In the genomic region with DNA sequence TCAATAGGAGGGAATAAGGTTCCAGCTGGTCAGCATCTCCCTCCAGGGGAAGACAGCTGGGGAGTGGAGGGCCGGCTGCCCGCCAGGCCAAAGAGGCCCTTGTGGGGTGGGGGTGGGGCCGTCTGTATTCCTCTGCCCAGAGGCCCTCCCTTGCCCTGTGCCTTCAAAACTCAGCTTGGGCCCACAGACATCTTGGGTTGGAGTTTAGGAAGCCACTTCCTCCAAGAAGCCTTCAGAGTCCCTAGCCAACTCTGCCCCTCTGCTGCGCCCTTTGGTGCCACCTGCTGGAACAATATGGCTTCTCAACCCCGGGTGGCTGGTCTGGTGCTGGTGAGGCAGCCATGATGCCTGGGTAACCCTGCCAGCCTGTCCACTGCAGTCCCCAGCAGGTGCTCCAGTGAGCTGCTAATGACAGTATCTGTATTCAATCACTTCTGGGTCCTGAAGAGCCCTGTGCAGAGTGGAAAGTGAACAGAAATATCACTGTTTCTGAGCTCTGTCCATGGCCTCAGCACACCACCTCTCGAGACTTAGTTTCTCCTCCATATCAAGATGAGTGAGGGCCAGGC, we compare ENCODE assay signal across 8 cellular contexts. TPM values are rescaled to one million over a fixed set of nuclear protein-coding genes. Genes with fewer than 3 reads are reported as not detected.
A peak's percentile ranks its signal among the peaks of the same experiment; 100 is the strongest.
DNase-seq lines count a peak whose midpoint lies in the region; ATAC-seq, FAIRE-seq and TF ChIP-seq lines count a peak whose summit lies in the region.

No MANE protein-coding gene starts in this region.

- no peaks in the 10 kb centered on the region for H3K27me3 ChIP-seq in H1 (replicated peaks in 1 of 4; ENCODE audit: control insufficient read depth in 3 of 4, extremely low read depth in 1 of 4, insufficient read depth in 3 of 4, low read length in 3 of 4)

- H3K18ac ChIP-seq in H1 (ENCODE audit: extremely low read depth, low read length): no peak overlapping the region

- no peaks in the 10 kb centered on the region for H3K79me2 ChIP-seq in H1 (ENCODE audit: control insufficient read depth in 1 of 2, insufficient read depth in 2 of 2, low read length in 2 of 2)

- WGBS in H1 (ENCODE audit: extremely low coverage in 1 of 2, insufficient coverage in 1 of 2, insufficient read length in 1 of 2, insufficient replicate concordance in 2 of 2, low coverage in 1 of 2, low lambda C conversion rate in 2 of 2, missing lambda C conversion rate in 1 of 2), 2 experiments: 87% methylated on average over 6 of the region's 6 CpGs; no CpG with 5 or more reads in 1 of the 2 experiments

- H4K8ac ChIP-seq in H1 (ENCODE audit: extremely low read depth, insufficient read depth, low read length): no peak overlapping the region

- no peak for ATAC-seq in GM21576 (IDR thresholded peaks at IDR 0.05; ENCODE audit: unreplicated experiment)
- no peak for ATAC-seq in HG03469 (IDR thresholded peaks at IDR 0.05; ENCODE audit: unreplicated experiment)

- H3K4me1 ChIP-seq in H1 (replicated peaks in 1 of 4; ENCODE audit: control insufficient read depth in 3 of 4, insufficient read depth in 4 of 4, low read length in 3 of 4): peaks cover 0 to 8% (median 4%) of the 10 kb centered on the region in 4 experiments; a peak in 5 of 7 replicates

- intact Hi-C loops in activated CD4-positive, alpha-beta T cell treated with anti-CD3 and anti-CD28 coated beads, Interleukin-2, amount 10 ng/mL, durations not matched to agents 24 days and 14 days (cut with micrococcal nuclease): loop anchor here (1.0 kb wide), 1 partner anchor 19 kb away; no protein-coding TSS in a partner anchor

- no peak overlapping the region for H2AK5ac ChIP-seq in H1 (ENCODE audit: low read depth, low read length)

- H3K27ac ChIP-seq in H1 (ENCODE audit: low read depth, low read length): no peak overlapping the region

- no peak overlapping the region for H3K9ac ChIP-seq in H1 (replicated peaks in 1 of 4; ENCODE audit: extremely low read depth in 1 of 4, low read depth in 3 of 4, low read length in 3 of 4)

- no peak overlapping the region for H4K91ac ChIP-seq in H1 (replicated peaks; ENCODE audit: insufficient read length, low read length)

- TF ChIP-seq POLR2A in H1 (IDR thresholded peaks at IDR 0.05; ENCODE audit: control extremely low read depth in 1 of 2, low read depth in 2 of 2, low read length in 2 of 2): no peak

- no peaks in the 10 kb centered on the region for H3K4me1 Mint-ChIP-seq in activated CD4-positive, alpha-beta T cell treated with anti-CD3 and anti-CD28 coated beads, Interleukin-2, amount 10 ng/mL, durations not matched to agents 24 days and 14 days
- H3K4me1 Mint-ChIP-seq in osteocyte (ENCODE audit: unreplicated experiment): peaks cover 12% of the 10 kb centered on the region

- TF ChIP-seq CTCF in H1 (IDR thresholded peaks at IDR 0.05; ENCODE audit: control extremely low read depth in 1 of 3, insufficient read depth in 1 of 3, low read depth in 1 of 3, low read length in 3 of 3): peak; percentile 57 to 63 (median 59)
- peak; percentile 42 for TF ChIP-seq CTCF in osteocyte (IDR thresholded peaks at IDR 0.05)

- POLR2A ChIA-PET in H1 (lab: Charles Lee; ENCODE audit: partially characterized antibody): interaction anchor here (1.1 to 8.5 kb wide), 5 partner anchors 9 to 99 kb away, joined by 3 to 67 read pairs (median 3); a partner anchor contains a TSS

- no peaks in the 10 kb centered on the region; the same call in none of the 2 replicates for H3K79me1 ChIP-seq in H1 (ENCODE audit: low read depth, low read length)

- H3K27me3 Mint-ChIP-seq in activated CD4-positive, alpha-beta T cell treated with anti-CD3 and anti-CD28 coated beads, Interleukin-2, amount 10 ng/mL, durations not matched to agents 24 days and 14 days: no peaks in the 10 kb centered on the region
- H3K27me3 Mint-ChIP-seq in osteocyte (ENCODE audit: unreplicated experiment): no peaks in the 10 kb centered on the region

- peaks cover 0 to 5% (median 0%) of the 10 kb centered on the region in 4 experiments; a peak in 1 of 8 replicates for H3K36me3 ChIP-seq in H1 (ENCODE audit: control insufficient read depth in 2 of 4, insufficient read depth in 4 of 4, low read length in 3 of 4)

- H3K23me2 ChIP-seq in H1 (ENCODE audit: low read depth, low read length): no peaks in the 10 kb centered on the region

- H2BK120ac ChIP-seq in H1 (replicated peaks; ENCODE audit: low read depth, low read length): no peak overlapping the region

- TF ChIP-seq EP300 in H1 (IDR thresholded peaks at IDR 0.05; ENCODE audit: borderline replicate concordance in 1 of 2, low read depth in 2 of 2, low read length in 2 of 2): no peak

- no peak overlapping the region for H2AFZ ChIP-seq in H1 (ENCODE audit: low read length)

- H2BK15ac ChIP-seq in H1 (ENCODE audit: low read length): no peak overlapping the region

- peak; percentile 55 for DNase-seq in GM03348 (ENCODE audit: low spot score)
- DNase-seq in LHCN-M2 (ENCODE audit: low read depth): peak; percentile 34
- peak; percentile 93 for DNase-seq in activated CD4-positive, alpha-beta T cell treated with anti-CD3 and anti-CD28 coated beads, Interleukin-2, amount 10 ng/mL, durations not matched to agents 24 days and 14 days
- peak in 1 of 2 experiments; percentile 77 for DNase-seq in H1 (ENCODE audit: low read depth in 1 of 2, low spot score in 2 of 2)
- DNase-seq in osteocyte (ENCODE audit: extremely low spot score, unreplicated experiment): no peak
- no peak for DNase-seq in ecto neural progenitor cell (ENCODE audit: low spot score)

- H3K9me3 ChIP-seq in H1 (ENCODE audit: insufficient read depth in 2 of 2, low read depth in 1 of 2, low read length in 1 of 2): peaks cover 0 to 4% of the 10 kb centered on the region in 2 experiments; a peak in 1 of 4 replicates

- CTCF ChIA-PET in H1 (lab: Charles Lee; ENCODE audit: partially characterized antibody): interaction anchor here (0.6 to 28.6 kb wide), 14 partner anchors 4 to 198 kb away, joined by 3 to 683 read pairs (median 4); a partner anchor contains a TSS

- no peak overlapping the region for H3K14ac ChIP-seq in H1 (ENCODE audit: insufficient read length)

- H3K27ac Mint-ChIP-seq in activated CD4-positive, alpha-beta T cell treated with anti-CD3 and anti-CD28 coated beads, Interleukin-2, amount 10 ng/mL, durations not matched to agents 24 days and 14 days: no peak overlapping the region
- no peak overlapping the region for H3K27ac Mint-ChIP-seq in osteocyte (ENCODE audit: unreplicated experiment)

- no peak overlapping the region for H2BK12ac ChIP-seq in H1 (ENCODE audit: low read depth, low read length)

- peaks cover 2 to 3% of the 10 kb centered on the region in 2 experiments for H4K20me1 ChIP-seq in H1 (replicated peaks in 1 of 2; ENCODE audit: control insufficient read depth in 1 of 2, insufficient read depth in 2 of 2, low read length in 2 of 2)

- H3K4ac ChIP-seq in H1 (replicated peaks; ENCODE audit: insufficient read length, low read depth, low read length): no peak overlapping the region

- H3K9me3 Mint-ChIP-seq in activated CD4-positive, alpha-beta T cell treated with anti-CD3 and anti-CD28 coated beads, Interleukin-2, amount 10 ng/mL, durations not matched to agents 24 days and 14 days: no peaks in the 10 kb centered on the region
- H3K9me3 Mint-ChIP-seq in osteocyte (ENCODE audit: unreplicated experiment): no peaks in the 10 kb centered on the region

- no peak overlapping the region for H3K4me2 ChIP-seq in H1 (ENCODE audit: insufficient read depth in 1 of 2, low read depth in 2 of 2, low read length in 2 of 2)

- TF ChIP-seq RAD21 in H1 (IDR thresholded peaks at IDR 0.05 in 1 of 2, conservative IDR thresholded peaks at IDR 0.05 in 1 of 2; ENCODE audit: low read depth in 2 of 2, low read length in 2 of 2): peak; percentile 40 to 66; a peak in 3 of 4 replicates

- H3K56ac ChIP-seq in H1 (replicated peaks; ENCODE audit: insufficient read length, low read depth, low read length): no peak overlapping the region

- no peak for FAIRE-seq in H1 (lab: Jason Lieb, UNC)

- H3K4me3 Mint-ChIP-seq in activated CD4-positive, alpha-beta T cell treated with anti-CD3 and anti-CD28 coated beads, Interleukin-2, amount 10 ng/mL, durations not matched to agents 24 days and 14 days: no peak overlapping the region
- no peak overlapping the region for H3K4me3 Mint-ChIP-seq in osteocyte (ENCODE audit: unreplicated experiment)

- peaks cover 2% of the 10 kb centered on the region for H3K36me3 Mint-ChIP-seq in activated CD4-positive, alpha-beta T cell treated with anti-CD3 and anti-CD28 coated beads, Interleukin-2, amount 10 ng/mL, durations not matched to agents 24 days and 14 days (ENCODE audit: low read depth)
- H3K36me3 Mint-ChIP-seq in osteocyte (ENCODE audit: unreplicated experiment): peaks cover 14% of the 10 kb centered on the region

- no peak overlapping the region for H3K4me3 ChIP-seq in H1 (ENCODE audit: extremely low read depth in 1 of 4, insufficient read depth in 2 of 4, low read depth in 3 of 4, low read length in 4 of 4)

- H4K5ac ChIP-seq in H1 (ENCODE audit: insufficient read length, low read depth, low read length): no peak overlapping the region

- no peak overlapping the region for H2BK20ac ChIP-seq in H1 (ENCODE audit: low read length)

- H3K23ac ChIP-seq in H1 (ENCODE audit: insufficient read length): no peak overlapping the region

- no peak overlapping the region for H2BK5ac ChIP-seq in H1 (ENCODE audit: low read depth, low read length)

RNA-seq across cellular contexts. Expression of a gene that starts 16.7 kb away (rescaled TPM):
- total RNA-seq in LHCN-M2 (2014; rRNA removed) (0.17 and 0.58 TPM in 2 replicates), osteocyte (0.40 and 0.68 TPM in 2 replicates)
- polyA plus RNA-seq in LHCN-M2 (2012): 0.09 TPM
- 3.5 and 5.2 TPM in 2 replicates for total RNA-seq in activated CD4-positive, alpha-beta T cell treated with anti-CD3 and anti-CD28 coated beads, Interleukin-2, amount 10 ng/mL, durations not matched to agents 24 days and 14 days
- total RNA-seq in H1 (2021; fragmentation: NEBNext Ultra II Directional; extraction: Animal tissue kit (Norgen Biotek cat#: 25700)): 25.9 and 28.7 TPM in 2 replicates
- polyA plus RNA-seq in H1 (2011; rRNA removed): 32.9 and 41.9 TPM in 2 replicates
- 27.5 TPM for polyA plus RNA-seq in H1 (2011; cell fraction: cytosol; rRNA removed)
- 43.8 TPM for polyA plus RNA-seq in H1 (2011; cell fraction: nucleus; rRNA removed)
- 33.8 to 46.5 TPM (median 42.5 TPM) in 4 replicates for polyA plus RNA-seq in H1 (2012, experiment 1 of 2)
- 32.9 TPM for polyA plus RNA-seq in H1 (2012, experiment 2 of 2)
- polyA plus RNA-seq in H1 (2013, experiment 1 of 2): 52.3 TPM
- 54.7 TPM for polyA plus RNA-seq in H1 (2013, experiment 2 of 2)
- polyA minus RNA-seq in H1 (2011; rRNA and poly(A)+ RNA removed): 13.5 and 16.7 TPM in 2 replicates
- polyA minus RNA-seq in H1 (2011; cell fraction: cytosol; rRNA and poly(A)+ RNA removed): 22.1 TPM
- polyA minus RNA-seq in H1 (2011; cell fraction: nucleus; rRNA and poly(A)+ RNA removed): 16.5 TPM

RNA-seq across cellular contexts. Expression of a gene that starts 31.3 kb away (rescaled TPM):
- total RNA-seq in LHCN-M2 (2014; rRNA removed) (9.9 and 13.5 TPM in 2 replicates), osteocyte (13.5 and 15.4 TPM in 2 replicates)
- 6.9 TPM for polyA plus RNA-seq in LHCN-M2 (2012)
- total RNA-seq in activated CD4-positive, alpha-beta T cell treated with anti-CD3 and anti-CD28 coated beads, Interleukin-2, amount 10 ng/mL, durations not matched to agents 24 days and 14 days: 0.54 and 0.85 TPM in 2 replicates
- 3.1 and 3.5 TPM in 2 replicates for total RNA-seq in H1 (2021; fragmentation: NEBNext Ultra II Directional; extraction: Animal tissue kit (Norgen Biotek cat#: 25700))
- 4.9 and 7.5 TPM in 2 replicates for polyA plus RNA-seq in H1 (2011; rRNA removed)
- 4.4 TPM for polyA plus RNA-seq in H1 (2011; cell fraction: cytosol; rRNA removed)
- polyA plus RNA-seq in H1 (2011; cell fraction: nucleus; rRNA removed): 11.3 TPM
- polyA plus RNA-seq in H1 (2012, experiment 1 of 2): 2.6 to 5.3 TPM (median 3.4 TPM) in 4 replicates
- 2.2 TPM for polyA plus RNA-seq in H1 (2012, experiment 2 of 2)
- 3.5 TPM for polyA plus RNA-seq in H1 (2013, experiment 1 of 2)
- 3.4 TPM for polyA plus RNA-seq in H1 (2013, experiment 2 of 2)
- 4.4 and 5.2 TPM in 2 replicates for polyA minus RNA-seq in H1 (2011; rRNA and poly(A)+ RNA removed)
- 2.8 TPM for polyA minus RNA-seq in H1 (2011; cell fraction: cytosol; rRNA and poly(A)+ RNA removed)
- polyA minus RNA-seq in H1 (2011; cell fraction: nucleus; rRNA and poly(A)+ RNA removed): 10.0 TPM

RNA-seq across cellular contexts. Expression of a gene that starts 33.4 kb away (rescaled TPM):
- 147 and 156 TPM in 2 replicates for total RNA-seq in LHCN-M2 (2014; rRNA removed)
- polyA plus RNA-seq in LHCN-M2 (2012): 196 TPM
- total RNA-seq in activated CD4-positive, alpha-beta T cell treated with anti-CD3 and anti-CD28 coated beads, Interleukin-2, amount 10 ng/mL, durations not matched to agents 24 days and 14 days: 30.9 and 31.8 TPM in 2 replicates
- total RNA-seq in H1 (2021; fragmentation: NEBNext Ultra II Directional; extraction: Animal tissue kit (Norgen Biotek cat#: 25700)): 47.3 and 54.1 TPM in 2 replicates
- 129 and 134 TPM in 2 replicates for polyA plus RNA-seq in H1 (2011; rRNA removed)
- 97.9 TPM for polyA plus RNA-seq in H1 (2011; cell fraction: cytosol; rRNA removed)
- 86.5 TPM for polyA plus RNA-seq in H1 (2011; cell fraction: nucleus; rRNA removed)
- polyA plus RNA-seq in H1 (2012, experiment 1 of 2): 59.5 to 74.0 TPM (median 72.1 TPM) in 4 replicates
- polyA plus RNA-seq in H1 (2012, experiment 2 of 2): 94.8 TPM
- 31.6 TPM for polyA plus RNA-seq in H1 (2013, experiment 1 of 2)
- polyA plus RNA-seq in H1 (2013, experiment 2 of 2): 32.0 TPM
- polyA minus RNA-seq in H1 (2011; rRNA and poly(A)+ RNA removed): 122 and 161 TPM in 2 replicates
- 41.3 TPM for polyA minus RNA-seq in H1 (2011; cell fraction: cytosol; rRNA and poly(A)+ RNA removed)
- polyA minus RNA-seq in H1 (2011; cell fraction: nucleus; rRNA and poly(A)+ RNA removed): 29.7 TPM
- 112 and 116 TPM in 2 replicates for total RNA-seq in osteocyte

RNA-seq across cellular contexts. Expression of a gene that starts 35.8 kb away (rescaled TPM):
- total RNA-seq in LHCN-M2 (2014; rRNA removed): not detected in 2 replicates
- 0.09 TPM for polyA plus RNA-seq in LHCN-M2 (2012)
- not detected in 2 replicates for total RNA-seq in activated CD4-positive, alpha-beta T cell treated with anti-CD3 and anti-CD28 coated beads, Interleukin-2, amount 10 ng/mL, durations not matched to agents 24 days and 14 days
- not detected in 2 replicates for total RNA-seq in H1 (2021; fragmentation: NEBNext Ultra II Directional; extraction: Animal tissue kit (Norgen Biotek cat#: 25700))
- not detected in 2 replicates for polyA plus RNA-seq in H1 (2011; rRNA removed)
- not detected for polyA plus RNA-seq in H1 (2011; cell fraction: cytosol; rRNA removed)
- not detected for polyA plus RNA-seq in H1 (2011; cell fraction: nucleus; rRNA removed)
- not detected in 4 replicates for polyA plus RNA-seq in H1 (2012, experiment 1 of 2)
- not detected for polyA plus RNA-seq in H1 (2012, experiment 2 of 2)
- not detected for polyA plus RNA-seq in H1 (2013, experiment 1 of 2)
- polyA plus RNA-seq in H1 (2013, experiment 2 of 2): not detected
- not detected in 2 replicates for polyA minus RNA-seq in H1 (2011; rRNA and poly(A)+ RNA removed)
- polyA minus RNA-seq in H1 (2011; cell fraction: cytosol; rRNA and poly(A)+ RNA removed): not detected
- not detected for polyA minus RNA-seq in H1 (2011; cell fraction: nucleus; rRNA and poly(A)+ RNA removed)
- total RNA-seq in osteocyte: not detected in 2 replicates

RNA-seq across cellular contexts. Expression of a gene that starts 54.3 kb away (rescaled TPM):
- total RNA-seq in LHCN-M2 (2014; rRNA removed): 11.9 and 17.6 TPM in 2 replicates
- 14.9 TPM for polyA plus RNA-seq in LHCN-M2 (2012)
- not detected in 2 replicates for total RNA-seq in activated CD4-positive, alpha-beta T cell treated with anti-CD3 and anti-CD28 coated beads, Interleukin-2, amount 10 ng/mL, durations not matched to agents 24 days and 14 days
- 0.61 and 1.0 TPM in 2 replicates for total RNA-seq in H1 (2021; fragmentation: NEBNext Ultra II Directional; extraction: Animal tissue kit (Norgen Biotek cat#: 25700))
- 0.77 and 1.3 TPM in 2 replicates for polyA plus RNA-seq in H1 (2011; rRNA removed)
- polyA plus RNA-seq in H1 (2011; cell fraction: cytosol; rRNA removed): 1.4 TPM
- 1.4 TPM for polyA plus RNA-seq in H1 (2011; cell fraction: nucleus; rRNA removed)
- polyA plus RNA-seq in H1 (2012, experiment 1 of 2): 0.70 to 1.4 TPM (median 0.81 TPM) in 4 replicates
- 0.79 TPM for polyA plus RNA-seq in H1 (2012, experiment 2 of 2)
- 0.51 TPM for polyA plus RNA-seq in H1 (2013, experiment 1 of 2)
- 0.39 TPM for polyA plus RNA-seq in H1 (2013, experiment 2 of 2)
- 0.34 TPM in 1 of 2 replicates, not detected in the other for polyA minus RNA-seq in H1 (2011; rRNA and poly(A)+ RNA removed)
- not detected for polyA minus RNA-seq in H1 (2011; cell fraction: cytosol; rRNA and poly(A)+ RNA removed)
- polyA minus RNA-seq in H1 (2011; cell fraction: nucleus; rRNA and poly(A)+ RNA removed): 1.1 TPM
- total RNA-seq in osteocyte: 1.4 and 1.5 TPM in 2 replicates

Comparison
In these comparisons a context has a peak if more than half of its experiments do, and no peak if none do; other contexts are left out.
1. DNase-seq: peak in GM03348 (single experiment), LHCN-M2 (single experiment) and activated CD4-positive, alpha-beta T cell treated with anti-CD3 and anti-CD28 coated beads, Interleukin-2, amount 10 ng/mL, durations not matched to agents 24 days and 14 days (single experiment); none in osteocyte (single experiment) and ecto neural progenitor cell (single experiment).